Comparison of ENCODE assay signal across 15 cellular contexts in the genomic region with DNA sequence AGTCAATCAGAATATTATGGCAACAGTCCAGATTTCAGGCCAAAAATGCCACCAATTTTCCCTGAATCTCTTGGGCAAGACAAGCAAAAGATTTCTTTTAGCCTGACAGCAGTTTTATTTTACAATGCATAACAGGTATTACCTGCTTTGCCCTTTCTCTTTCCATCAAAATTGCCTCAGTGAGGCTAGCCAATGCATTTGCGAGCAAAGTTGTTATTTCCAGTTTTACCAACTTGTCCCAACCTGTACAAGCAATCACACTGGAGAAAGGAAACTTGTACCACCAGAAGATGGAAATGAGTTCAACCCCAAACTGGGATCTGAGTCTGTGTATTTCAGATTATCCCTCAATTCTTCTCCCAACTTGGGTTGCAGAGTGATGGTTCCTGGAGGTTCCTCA.
DNase-seq lines count a peak whose midpoint lies in the region; ATAC-seq and TF ChIP-seq lines count a peak whose summit lies in the region.
"Had no signal": no experiment of that assay in that cellular context is flagged by ENCODE, and none has a peak within 500 bp of the region (broad histone marks: within the 10 kb centered on the region; RNA-seq: fewer than 3 reads in every experiment).

No MANE protein-coding gene starts in this region.

- H4K20me1 ChIP-seq in H9 (ENCODE audit: control insufficient read depth, insufficient read depth, insufficient read length): no peaks in the 10 kb centered on the region
- H4K20me1 ChIP-seq: BLaER1 treated with 17β-estradiol and CSF1 and Interleukin-3, amounts not matched to agents 10 nM and 100 nM had no signal

- no peak overlapping the region for H3K4me3 ChIP-seq in epithelial cell of esophagus (ENCODE audit: low read length)
- H3K4me3 ChIP-seq: BLaER1 treated with 17β-estradiol and CSF1 and Interleukin-3, amounts not matched to agents 10 nM and 100 nM; GM12878; GM23248 had no signal

- no peak overlapping the region for H2BK15ac ChIP-seq in H9 (ENCODE audit: low read depth, low read length)

- H3K4me1 Mint-ChIP-seq in type B pancreatic cell (ENCODE audit: unreplicated experiment) (peaks cover 5% of the 10 kb centered on the region), HFFc6 (ENCODE audit: low read depth) (peaks cover 4% of the 10 kb centered on the region; the same call in 1 of the 2 replicates), H9 (no peaks in the 10 kb centered on the region)
- H3K4me1 Mint-ChIP-seq: B cell had no signal

- H3K18ac ChIP-seq in H9 (ENCODE audit: insufficient read length, low read depth, low read length): no peak overlapping the region

- no peaks in the 10 kb centered on the region for H3K23me2 ChIP-seq in H9 (ENCODE audit: insufficient read length, low read depth, low read length, poor library complexity, severe bottlenecking)

- H4K8ac ChIP-seq in H9 (replicated peaks; ENCODE audit: insufficient read length, low read depth, low read length): no peak overlapping the region

- no peak overlapping the region for H3K4me2 ChIP-seq in H9 (ENCODE audit: insufficient read depth, insufficient read length, low read length)
- H3K4me2 ChIP-seq: BLaER1 treated with 17β-estradiol and CSF1 and Interleukin-3, amounts not matched to agents 10 nM and 100 nM had no signal

- no peak overlapping the region for H3K23ac ChIP-seq in H9 (ENCODE audit: insufficient read length, low read depth, low read length)

- H3K36me3 Mint-ChIP-seq in type B pancreatic cell (peaks cover 3% of the 10 kb centered on the region), HFFc6 (ENCODE audit: low read depth) (peaks cover 4% of the 10 kb centered on the region; the same call in 1 of the 2 replicates), H9 (ENCODE audit: insufficient read depth in 1 of 3, low read depth in 3 of 3) (peaks cover 1 to 4% (median 3%) of the 10 kb centered on the region in 3 experiments; a peak in 3 of 7 replicates)
- H3K36me3 Mint-ChIP-seq: CD8-positive, alpha-beta T cell had no signal

- no peak overlapping the region for H2BK120ac ChIP-seq in H9 (ENCODE audit: low read depth, low read length, poor library complexity, severe bottlenecking)

- DNase-seq in HPDE6-E6E7 (ENCODE audit: extremely low spot score) (peak; percentile 17), epithelial cell of esophagus (ENCODE audit: low read depth) (peak; percentile 86), foreskin keratinocyte (peak; percentile 24 to 55), type B pancreatic cell (ENCODE audit: extremely low spot score, unreplicated experiment) (no peak), HFFc6 (no peak), H9 (no peak), epidermal melanocyte (ENCODE audit: insufficient read length, low spot score) (no peak)
- DNase-seq: Calu3; CD8-positive, alpha-beta T cell; DMS79 treated with DMSO at 0.1 percent for 48 hours; GM23248 had no signal

- no peaks in the 10 kb centered on the region for H3K9me3 ChIP-seq in H9 (ENCODE audit: control insufficient read depth, low read depth, low read length)

- no peak overlapping the region for H4K91ac ChIP-seq in H9 (ENCODE audit: insufficient read length, low read depth, low read length)

- ATAC-seq in foreskin keratinocyte: no peak
- ATAC-seq: CD8-positive, alpha-beta T cell; GM12878; HCT116 had no signal

- H2AK5ac ChIP-seq in H9 (ENCODE audit: insufficient read length, low read length): no peak overlapping the region

- H2AFZ ChIP-seq in H9 (ENCODE audit: low read length): no peak overlapping the region
- H2AFZ ChIP-seq: GM23248 had no signal

- no peak overlapping the region for H3T11ph ChIP-seq in H9 (ENCODE audit: low read length)

- H3K27me3 ChIP-seq in foreskin keratinocyte: no peaks in the 10 kb centered on the region
- H3K27me3 ChIP-seq in H9 (ENCODE audit: insufficient read depth, low read length): no peaks in the 10 kb centered on the region
- H3K27me3 ChIP-seq: BLaER1 treated with 17β-estradiol and CSF1 and Interleukin-3, amounts not matched to agents 10 nM and 100 nM had no signal

- H2BK12ac ChIP-seq in H9 (ENCODE audit: insufficient read length, low read depth, low read length): no peak overlapping the region

- H3K79me1 ChIP-seq in H9 (ENCODE audit: insufficient read depth, low read depth, low read length, poor library complexity, severe bottlenecking): no peaks in the 10 kb centered on the region

- no peak overlapping the region for H3K56ac ChIP-seq in H9 (ENCODE audit: insufficient read length, low read depth, low read length)

- H3K27me3 Mint-ChIP-seq in type B pancreatic cell (no peaks in the 10 kb centered on the region), HFFc6 (ENCODE audit: insufficient read depth) (peaks cover 2% of the 10 kb centered on the region; the same call in 1 of the 2 replicates), H9 (ENCODE audit: low read depth) (peaks cover 3% of the 10 kb centered on the region; the same call in 1 of the 2 replicates)

- H3K27ac ChIP-seq in foreskin keratinocyte (no peak overlapping the region), H9 (ENCODE audit: insufficient read length, low read depth, low read length) (no peak overlapping the region)
- H3K27ac ChIP-seq: BLaER1 treated with 17β-estradiol and CSF1 and Interleukin-3, amounts not matched to agents 10 nM and 100 nM; GM23248 had no signal

- no peak overlapping the region for H4K5ac ChIP-seq in H9 (ENCODE audit: insufficient read length, low read depth, low read length)

- peaks cover 4% of the 10 kb centered on the region for H3K9me3 Mint-ChIP-seq in type B pancreatic cell
- H3K9me3 Mint-ChIP-seq in HFFc6: no peaks in the 10 kb centered on the region
- no peaks in the 10 kb centered on the region; a peak in 1 of 5 replicates for H3K9me3 Mint-ChIP-seq in H9
- H3K9me3 Mint-ChIP-seq: CD8-positive, alpha-beta T cell had no signal

- H2BK5ac ChIP-seq in H9 (ENCODE audit: insufficient read length, low read length): no peak overlapping the region

- peak overlapping the region; percentile 63 for H3K4me3 Mint-ChIP-seq in type B pancreatic cell
- no peak overlapping the region for H3K4me3 Mint-ChIP-seq in HFFc6
- no peak overlapping the region for H3K4me3 Mint-ChIP-seq in H9
- H3K4me3 Mint-ChIP-seq: B cell; CD8-positive, alpha-beta T cell had no signal

- WGBS in H9 (ENCODE audit: extremely low coverage, insufficient read length, low lambda C conversion rate): no CpG with 5 or more reads among the region's 1 CpG

- peak overlapping the region; percentile 79 for H3K27ac Mint-ChIP-seq in type B pancreatic cell
- no peak overlapping the region for H3K27ac Mint-ChIP-seq in HFFc6
- H3K27ac Mint-ChIP-seq in H9: no peak overlapping the region
- H3K27ac Mint-ChIP-seq: B cell; CD8-positive, alpha-beta T cell had no signal

- no peak overlapping the region for H3K14ac ChIP-seq in H9 (ENCODE audit: insufficient read depth, low read length)

- no peak overlapping the region for H2BK20ac ChIP-seq in H9 (ENCODE audit: low read depth, low read length, poor library complexity, severe bottlenecking)

- no peak overlapping the region for H3K4ac ChIP-seq in H9 (ENCODE audit: low read depth, low read length)

- no peaks in the 10 kb centered on the region for H3K79me2 ChIP-seq in H9 (ENCODE audit: insufficient read depth, low read length)

- H3K9ac ChIP-seq in H9 (ENCODE audit: extremely low read depth, insufficient read length, low read length): no peak overlapping the region
- H3K9ac ChIP-seq: BLaER1 treated with 17β-estradiol and CSF1 and Interleukin-3, amounts not matched to agents 10 nM and 100 nM; GM23248 had no signal

- H3K4me1 ChIP-seq in foreskin keratinocyte (no peaks in the 10 kb centered on the region), H9 (ENCODE audit: insufficient read depth, low read length) (no peaks in the 10 kb centered on the region)

- TF ChIP-seq CTCF in epithelial cell of esophagus (IDR thresholded peaks at IDR 0.05; ENCODE audit: insufficient read depth, low read depth, low read length, missing control alignments) (no peak), foreskin keratinocyte (conservative IDR thresholded peaks at IDR 0.05) (no peak), type B pancreatic cell (conservative IDR thresholded peaks at IDR 0.05) (no peak), HFFc6 (IDR thresholded peaks at IDR 0.05) (no peak), H9 (conservative IDR thresholded peaks at IDR 0.05) (no peak)

Comparison
In these comparisons a context has a peak if more than half of its experiments do, and no peak if none do; other contexts are left out.
1. DNase-seq: peak in HPDE6-E6E7 (single experiment), epithelial cell of esophagus (single experiment) and foreskin keratinocyte (2 of 2); none in type B pancreatic cell (single experiment), HFFc6 (single experiment), H9 (single experiment) and epidermal melanocyte (single experiment).